32 cellular contexts compared by ENCODE assay signal in the genomic region with DNA sequence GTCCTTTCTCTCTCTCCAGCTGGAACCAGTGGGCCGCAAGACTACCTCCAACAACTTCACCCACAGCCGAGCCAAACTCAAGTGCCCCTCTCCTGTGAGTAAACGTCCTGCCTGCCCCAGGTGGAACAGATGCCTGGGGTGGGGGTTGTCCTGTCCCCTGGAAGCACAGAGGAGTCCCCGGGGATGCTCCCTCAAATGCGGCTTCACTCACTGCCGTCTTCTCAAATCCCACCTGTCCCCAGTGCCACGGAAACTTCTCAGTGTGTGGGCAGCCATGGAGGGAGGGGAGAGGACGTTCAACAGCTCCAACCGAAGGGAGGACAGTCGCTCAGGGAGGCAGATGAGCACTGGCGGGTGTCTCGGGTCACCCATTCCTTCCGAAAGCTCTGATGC.
"Had no signal": no experiment of that assay in that cellular context is flagged by ENCODE, and none has a peak within 500 bp of the region (broad histone marks: within the 10 kb centered on the region; RNA-seq: fewer than 3 reads in every experiment).

No MANE protein-coding gene starts in this region.

- H3K9me3 ChIP-seq: breast epithelium, gastrocnemius medialis, psoas muscle, upper lobe of right lung had no signal

- H3K4me2 ChIP-seq: hepatocyte, smooth muscle cell had no signal

- H3K9ac ChIP-seq: parathyroid adenoma had no signal

- H3K4me1 ChIP-seq: parathyroid adenoma had no signal

- H3K27ac Mint-ChIP-seq: activated CD4-positive, alpha-beta memory T cell treated with anti-CD3 and anti-CD28 coated beads for 36 hours; activated naive CD4-positive, alpha-beta T cell treated with anti-CD3 and anti-CD28 coated beads, Interleukin-2, amount 50 U/mL, for 24 hours; activated naive CD8-positive, alpha-beta T cell treated with anti-CD3 and anti-CD28 coated beads, Interleukin-2, amount 50 U/mL, for 24 hours; activated T-helper 2 cell treated with anti-CD3 and anti-CD28 coated beads, Interferon-gamma antibody, Interleukin-2, Interleukin-4, amounts not matched to agents 10 μg/mL and 5 μg/mL and 100 μg/mL, durations not matched to agents 14 hours and 24 hours and 36 hours; stimulated activated memory B cell treated with anti-CD40 and anti-IgM and Interleukin-4, amounts not matched to agents 10 μg/mL and 1 μg/mL and 100 μg/mL, for 72 hours; T-helper 1 cell treated with Interleukin-12 subunit alpha and Interleukin-12 subunit beta and Interleukin-4 antibody, amounts not matched to agents 30 μg/mL and 1 μg/mL, for 36 hours had no signal

- DNase-seq: activated CD4-positive, alpha-beta memory T cell treated with anti-CD3 and anti-CD28 coated beads for 36 hours; activated CD4-positive, alpha-beta T cell treated with anti-CD3 and anti-CD28 coated beads, Interleukin-2, amount 10 ng/mL, durations not matched to agents 24 days and 14 days; activated CD4-positive, CD25-positive, alpha-beta regulatory T cell treated with anti-CD3 and anti-CD28 coated beads, Interleukin-2, amount 50 U/mL, for 72 hours; activated CD8-positive, alpha-beta memory T cell treated with anti-CD3 and anti-CD28 coated beads, Interleukin-2, amount 50 U/mL, for 48 hours; activated naive CD8-positive, alpha-beta T cell treated with anti-CD3 and anti-CD28 coated beads, Interleukin-2, amount 50 U/mL, for 24 hours; activated T-cell treated with anti-CD3 and anti-CD28 coated beads, Interleukin-2, amount 50 U/mL, for 4 hours; amygdala; dermis blood vessel endothelial cell; effector CD4-positive, alpha-beta T cell; gastrocnemius medialis; left cardiac atrium; mammary epithelial cell; midbrain; naive thymus-derived CD4-positive, alpha-beta T cell; occipital lobe; psoas muscle; stimulated activated CD4-positive, alpha-beta T cell treated with anti-CD3 and anti-CD28 coated beads, Interleukin-1b, Interleukin-23, amount 100 ng/mL, for 48 hours; stimulated activated CD4-positive, alpha-beta T cell treated with anti-CD3 and anti-CD28 coated beads, Interleukin-4, amount 100 ng/mL, for 4 hours; stimulated activated CD8-positive, alpha-beta memory T cell treated with anti-CD3 and anti-CD28 coated beads, Interleukin-4, amount 100 ng/mL, for 48 hours; stimulated activated naive CD8-positive, alpha-beta T cell treated with anti-CD3 and anti-CD28 coated beads, Interleukin-15, amount 100 ng/mL, for 72 hours; substantia nigra; T1000; upper lobe of right lung had no signal

- ATAC-seq: activated naive CD8-positive, alpha-beta T cell treated with anti-CD3 and anti-CD28 coated beads, Interleukin-2, amount 50 U/mL, for 24 hours; activated T-cell treated with anti-CD3 and anti-CD28 coated beads, Interleukin-2, amount 50 U/mL, for 4 hours; gastrocnemius medialis; left cardiac atrium; naive thymus-derived CD4-positive, alpha-beta T cell; psoas muscle; stimulated activated memory B cell treated with anti-CD40 and anti-IgM and Interleukin-4, amounts not matched to agents 10 μg/mL and 1 μg/mL and 100 μg/mL, for 72 hours; stimulated activated naive CD8-positive, alpha-beta T cell treated with anti-CD3 and anti-CD28 coated beads, Interleukin-15, amount 100 ng/mL, for 72 hours; upper lobe of right lung had no signal

- H3K36me3 ChIP-seq: breast epithelium, gastrocnemius medialis, upper lobe of right lung had no signal

- H3K4me1 Mint-ChIP-seq: central memory CD8-positive, alpha-beta T cell had no signal

- H2AFZ ChIP-seq: hepatocyte, parathyroid adenoma had no signal

- H3K27me3 Mint-ChIP-seq: activated CD4-positive, alpha-beta memory T cell treated with anti-CD3 and anti-CD28 coated beads for 36 hours; activated CD4-positive, alpha-beta T cell treated with anti-CD3 and anti-CD28 coated beads, Interleukin-2, amount 10 ng/mL, durations not matched to agents 24 days and 14 days; activated naive CD4-positive, alpha-beta T cell treated with anti-CD3 and anti-CD28 coated beads, Interleukin-2, amount 50 U/mL, for 24 hours; activated naive CD8-positive, alpha-beta T cell treated with anti-CD3 and anti-CD28 coated beads, Interleukin-2, amount 50 U/mL, for 24 hours; central memory CD8-positive, alpha-beta T cell; naive thymus-derived CD4-positive, alpha-beta T cell; stimulated activated memory B cell treated with anti-CD40 and anti-IgM and Interleukin-4, amounts not matched to agents 10 μg/mL and 1 μg/mL and 100 μg/mL, for 72 hours; stimulated activated naive CD8-positive, alpha-beta T cell treated with anti-CD3 and anti-CD28 coated beads, Interleukin-15, amount 100 ng/mL, for 72 hours had no signal

- H3K27me3 ChIP-seq: breast epithelium, gastrocnemius medialis, hepatocyte, upper lobe of right lung had no signal

- H3K36me3 Mint-ChIP-seq: activated CD4-positive, alpha-beta memory T cell treated with anti-CD3 and anti-CD28 coated beads for 36 hours; activated naive CD4-positive, alpha-beta T cell treated with anti-CD3 and anti-CD28 coated beads, Interleukin-2, amount 50 U/mL, for 24 hours; stimulated activated memory B cell treated with anti-CD40 and anti-IgM and Interleukin-4, amounts not matched to agents 10 μg/mL and 1 μg/mL and 100 μg/mL, for 72 hours had no signal

- H3K4me3 Mint-ChIP-seq: activated CD4-positive, alpha-beta memory T cell treated with anti-CD3 and anti-CD28 coated beads for 36 hours; activated CD4-positive, alpha-beta T cell treated with anti-CD3 and anti-CD28 coated beads, Interleukin-2, amount 10 ng/mL, durations not matched to agents 24 days and 14 days; activated naive CD4-positive, alpha-beta T cell treated with anti-CD3 and anti-CD28 coated beads, Interleukin-2, amount 50 U/mL, for 24 hours; activated naive CD8-positive, alpha-beta T cell treated with anti-CD3 and anti-CD28 coated beads, Interleukin-2, amount 50 U/mL, for 24 hours; activated T-cell treated with anti-CD3 and anti-CD28 coated beads, Interleukin-2, amount 50 U/mL, for 4 hours; central memory CD8-positive, alpha-beta T cell; naive thymus-derived CD4-positive, alpha-beta T cell; stimulated activated memory B cell treated with anti-CD40 and anti-IgM and Interleukin-4, amounts not matched to agents 10 μg/mL and 1 μg/mL and 100 μg/mL, for 72 hours; stimulated activated naive CD8-positive, alpha-beta T cell treated with anti-CD3 and anti-CD28 coated beads, Interleukin-15, amount 100 ng/mL, for 72 hours; T-helper 1 cell treated with Interleukin-12 subunit alpha and Interleukin-12 subunit beta and Interleukin-4 antibody, amounts not matched to agents 30 μg/mL and 1 μg/mL, for 36 hours had no signal

- H3K27ac ChIP-seq: gastrocnemius medialis, parathyroid adenoma, psoas muscle, upper lobe of right lung had no signal

- H3K4me3 ChIP-seq: breast epithelium, gastrocnemius medialis, hepatocyte, psoas muscle, smooth muscle cell, upper lobe of right lung had no signal
